ENCODE assay signal across 8 cellular contexts in genomic region chr4:81030617-81031388, GRCh38. TPM values are rescaled to one million over a fixed set of nuclear protein-coding genes. Genes with fewer than 3 reads are reported as not detected.
A peak's percentile ranks its signal among the peaks of the same experiment; 100 is the strongest.
DNase-seq lines count a peak whose midpoint lies in the region; ATAC-seq lines count a peak whose summit lies in the region.

Gene BMP3 (plus strand): TSS chr4:81030708. CDS start chr4:81031285, 577 bp downstream.

- H3K9me3 ChIP-seq in HUES64 (ENCODE audit: insufficient read depth, low read depth, low read length) (no peaks in the 10 kb centered on the region), adipocyte (ENCODE audit: control insufficient read depth, low read length) (no peaks in the 10 kb centered on the region), iPS-20b (ENCODE audit: insufficient read depth, low read depth, low read length) (no peaks in the 10 kb centered on the region)

- H3K4me1 ChIP-seq in HUES64 (ENCODE audit: insufficient read depth, low read length): peaks cover 19% of the 10 kb centered on the region
- peaks cover 10% of the 10 kb centered on the region for H3K4me1 ChIP-seq in adipocyte (ENCODE audit: control insufficient read depth, insufficient read depth, low read length)
- H3K4me1 ChIP-seq in iPS-20b (ENCODE audit: insufficient read depth, low read length): peaks cover 4% of the 10 kb centered on the region; the same call in 1 of the 2 replicates

- H3K36me3 ChIP-seq in HUES64 (ENCODE audit: insufficient read depth, low read length): no peaks in the 10 kb centered on the region
- no peaks in the 10 kb centered on the region for H3K36me3 ChIP-seq in adipocyte (ENCODE audit: control insufficient read depth, insufficient read depth, low read length, severe bottlenecking)
- no peaks in the 10 kb centered on the region for H3K36me3 ChIP-seq in iPS-20b (ENCODE audit: insufficient read depth, low read depth, low read length)

- peaks cover 89% of the 10 kb centered on the region for H3K27me3 ChIP-seq in HUES64 (ENCODE audit: insufficient read depth, low read length)
- peaks cover 79% of the 10 kb centered on the region for H3K27me3 ChIP-seq in adipocyte (replicated peaks; ENCODE audit: control insufficient read depth, insufficient read depth, low read length)
- peaks cover 81% of the 10 kb centered on the region for H3K27me3 ChIP-seq in iPS-20b (ENCODE audit: insufficient read depth, low read length)

- H3K9ac ChIP-seq in HUES64 (ENCODE audit: low read depth, low read length) (peak within 1 kb of the TSS; percentile 9; the same call in 1 of the 2 replicates), adipocyte (ENCODE audit: low read length) (no peak within 1 kb of the TSS), iPS-20b (ENCODE audit: low read depth, low read length) (no peak within 1 kb of the TSS)

- under 1% methylated on average over 74 of the region's 76 CpGs for WGBS in HUES64

- ATAC-seq in HG03139 (IDR thresholded peaks at IDR 0.05; ENCODE audit: unreplicated experiment): no peak
- no peak for ATAC-seq in GM18517 (IDR thresholded peaks at IDR 0.05; ENCODE audit: unreplicated experiment)
- no peak for ATAC-seq in HG02938 (IDR thresholded peaks at IDR 0.05; ENCODE audit: unreplicated experiment)

- H3K4me3 ChIP-seq in HUES64 (ENCODE audit: low read length): peak within 1 kb of the TSS; percentile 74
- H3K4me3 ChIP-seq in adipocyte (ENCODE audit: low read length): peak within 1 kb of the TSS; percentile 77
- peak within 1 kb of the TSS; percentile 72 for H3K4me3 ChIP-seq in iPS-20b (ENCODE audit: low read length)

- H3K27ac ChIP-seq in HUES64 (ENCODE audit: low read depth, low read length): no peak within 1 kb of the TSS
- no peak within 1 kb of the TSS for H3K27ac ChIP-seq in iPS-20b (ENCODE audit: low read length)

- DNase-seq in DMS153 (lab: John Stamatoyannopoulos, UW) (peak; percentile 11), adipocyte (ENCODE audit: low read depth) (peak; percentile 69)
- DNase-seq in stimulated activated CD8-positive, alpha-beta memory T cell treated with anti-CD3 and anti-CD28 coated beads, Interleukin-4, amount 100 ng/mL, for 48 hours: peak; percentile 25

RNA-seq across cellular contexts. Expression of gene BMP3, which starts in this region (rescaled TPM):
- polyA plus RNA-seq in HUES64 (2013, experiment 1 of 2): 0.10 TPM
- 0.25 TPM for polyA plus RNA-seq in HUES64 (2013, experiment 2 of 2)

Comparison
In these comparisons a context has a peak if more than half of its experiments do, and no peak if none do; other contexts are left out.
1. DNase-seq: peak in every context shown above with its lines; median percentile 69 in adipocyte; 25 in stimulated activated CD8-positive, alpha-beta memory T cell treated with anti-CD3 and anti-CD28 coated beads, Interleukin-4, amount 100 ng/mL, for 48 hours; 11 in DMS153.